ENCODE assay signal across 23 cellular contexts in genomic region chr20:6766433-6766832, GRCh38. TPM values are rescaled to one million over a fixed set of nuclear protein-coding genes. Genes with fewer than 3 reads are reported as not detected.
A peak's percentile ranks its signal among the peaks of the same experiment; 100 is the strongest.
DNase-seq lines count a peak whose midpoint lies in the region; ATAC-seq, FAIRE-seq and TF ChIP-seq lines count a peak whose summit lies in the region.
"Had no signal": no experiment of that assay in that cellular context is flagged by ENCODE, and none has a peak within 500 bp of the region (broad histone marks: within the 10 kb centered on the region; RNA-seq: fewer than 3 reads in every experiment).

No MANE protein-coding gene starts in this region.

- H4K20me1 ChIP-seq in keratinocyte (ENCODE audit: control insufficient read depth, extremely low read depth, insufficient read depth, low read length), result no peaks in the 10 kb centered on the region

- H3K4me3 ChIP-seq in keratinocyte (ENCODE audit: control insufficient read depth in 2 of 3, extremely low read depth in 1 of 3, insufficient read depth in 2 of 3, low read depth in 1 of 3, low read length in 3 of 3), result no peak overlapping the region

- POLR2A ChIA-PET in RWPE1 (lab: Yijun Ruan, JAX; ENCODE audit: low non-redundant PET), result no interaction called here

- H3K27ac ChIP-seq in 22Rv1, result peak overlapping the region; percentile 60
- H3K27ac ChIP-seq in RWPE1, result peak overlapping the region; percentile 64
- no peak overlapping the region for H3K27ac ChIP-seq in keratinocyte (ENCODE audit: control insufficient read depth, insufficient read depth, low read length)

- CTCF ChIA-PET in RWPE1 (lab: Yijun Ruan, JAX), result interaction anchor here (0.5 to 1.9 kb wide), 9 partner anchors 106 to 1158 kb away, joined by 3 to 7 read pairs (median 4); no protein-coding TSS in a partner anchor

- H3K4me1 Mint-ChIP-seq in progenitor cell of endocrine pancreas (ENCODE audit: low read depth) (peaks cover 20% of the 10 kb centered on the region), T-helper 17 cell (peaks cover 10% of the 10 kb centered on the region)

- no peaks in the 10 kb centered on the region for H3K9me3 Mint-ChIP-seq in progenitor cell of endocrine pancreas (ENCODE audit: low read depth)
- H3K9me3 Mint-ChIP-seq: activated naive CD4-positive, alpha-beta T cell treated with anti-CD3 and anti-CD28 coated beads, Interleukin-2, amount 50 U/mL, for 72 hours; activated T-cell treated with anti-CD3 and anti-CD28 coated beads, Interleukin-2, amount 50 U/mL, for 72 hours; T-helper 2 cell treated with Interferon-gamma antibody and Interleukin-4, amounts not matched to agents 5 μg/mL and 100 μg/mL, for 36 hours had no signal

- H3K27ac Mint-ChIP-seq in progenitor cell of endocrine pancreas (peak overlapping the region; percentile 52), T-helper 17 cell (no peak overlapping the region)
- H3K27ac Mint-ChIP-seq: activated CD8-positive, alpha-beta T cell treated with anti-CD3 and anti-CD28 coated beads, Interleukin-2, amount 10 ng/mL, durations not matched to agents 7 days and 5 days; activated naive CD4-positive, alpha-beta T cell treated with anti-CD3 and anti-CD28 coated beads, Interleukin-2, amount 50 U/mL, for 72 hours; activated T-cell treated with anti-CD3 and anti-CD28 coated beads, Interleukin-2, amount 50 U/mL, for 72 hours; T-helper 2 cell treated with Interferon-gamma antibody and Interleukin-4, amounts not matched to agents 5 μg/mL and 100 μg/mL, for 36 hours had no signal

- H3K36me3 Mint-ChIP-seq in progenitor cell of endocrine pancreas (ENCODE audit: insufficient read depth), result no peaks in the 10 kb centered on the region
- no peaks in the 10 kb centered on the region for H3K36me3 Mint-ChIP-seq in T-helper 17 cell (ENCODE audit: low read depth)
- H3K36me3 Mint-ChIP-seq: activated naive CD4-positive, alpha-beta T cell treated with anti-CD3 and anti-CD28 coated beads, Interleukin-2, amount 50 U/mL, for 72 hours had no signal

- dilution Hi-C loops in keratinocyte (cut with MboI; ENCODE audit: extremely low pct_ligation_motif_present, low sequenced_read_pairs), result no loop called here

- no peak overlapping the region for H3K9ac ChIP-seq in keratinocyte (ENCODE audit: control insufficient read depth, extremely low read depth, insufficient read depth, low read length)

- DNase-seq in RWPE1 (ENCODE audit: low spot score) (no peak), keratinocyte (ENCODE audit: low read depth, low spot score) (no peak), progenitor cell of endocrine pancreas (ENCODE audit: low spot score, unreplicated experiment) (no peak), T-helper 17 cell (no peak), NCI-H526 treated with DMSO at 0.1 percent for 48 hours (lab: John Stamatoyannopoulos, UW) (no peak)
- DNase-seq: activated CD4-positive, CD25-positive, alpha-beta regulatory T cell; activated CD8-positive, alpha-beta T cell treated with anti-CD3 and anti-CD28 coated beads, Interleukin-2, amount 10 ng/mL, durations not matched to agents 7 days and 5 days; activated T-cell treated with anti-CD3 and anti-CD28 coated beads, Interleukin-2, amount 50 U/mL, for 72 hours; GDM1; KBM-7; NCI-H1694; NCI-H82; occipital lobe; stimulated activated CD4-positive, alpha-beta T cell treated with anti-CD3 and anti-CD28 coated beads, Interleukin-1b, Interleukin-23, amount 100 ng/mL, for 48 hours; stimulated activated naive CD4-positive, alpha-beta T cell treated with Interleukin-2 at 50 U/mL for 16 hours; trophoblast cell had no signal

- peak overlapping the region; percentile 54 for H3K4me3 Mint-ChIP-seq in progenitor cell of endocrine pancreas (ENCODE audit: low read depth)
- no peak overlapping the region for H3K4me3 Mint-ChIP-seq in T-helper 17 cell

- no peaks in the 10 kb centered on the region for H3K9me3 ChIP-seq in keratinocyte (ENCODE audit: control insufficient read depth, low read depth, low read length)
- no peaks in the 10 kb centered on the region for H3K9me3 ChIP-seq in T-helper 17 cell (ENCODE audit: control insufficient read depth, low read length, poor library complexity, severe bottlenecking)

- peaks cover 8% of the 10 kb centered on the region for H3K27me3 Mint-ChIP-seq in progenitor cell of endocrine pancreas
- peaks cover 49% of the 10 kb centered on the region for H3K27me3 Mint-ChIP-seq in T-helper 17 cell

- peaks cover 19% of the 10 kb centered on the region for H3K79me2 ChIP-seq in keratinocyte (ENCODE audit: control insufficient read depth, insufficient read depth, low read length)

- H2AFZ ChIP-seq in keratinocyte (ENCODE audit: control insufficient read depth, low read length), result peak overlapping the region; percentile 27

- H3K4me2 ChIP-seq in keratinocyte (ENCODE audit: control insufficient read depth, extremely low read depth, insufficient read depth, low read depth, low read length), result no peak overlapping the region

- H3K27me3 ChIP-seq in keratinocyte (ENCODE audit: control insufficient read depth, extremely low read depth, insufficient read depth, low read length), result no peaks in the 10 kb centered on the region

- peaks cover 17% of the 10 kb centered on the region for H3K4me1 ChIP-seq in keratinocyte (ENCODE audit: control insufficient read depth, extremely low read depth, insufficient read depth, low read length)

- TF ChIP-seq CTCF in 22Rv1 (IDR thresholded peaks at IDR 0.05), result no peak
- no peak for TF ChIP-seq CTCF in RWPE1 (conservative IDR thresholded peaks at IDR 0.05; ENCODE audit: low read depth)
- no peak for TF ChIP-seq CTCF in keratinocyte (optimal IDR thresholded peaks at IDR 0.05 in 1 of 3, IDR thresholded peaks at IDR 0.05 in 1 of 3, conservative IDR thresholded peaks at IDR 0.05 in 1 of 3; ENCODE audit: extremely low read depth in 1 of 3, insufficient read depth in 2 of 3, low read length in 3 of 3)
- no peak for TF ChIP-seq CTCF in progenitor cell of endocrine pancreas (IDR thresholded peaks at IDR 0.05; ENCODE audit: unreplicated experiment)

- no peak for FAIRE-seq in keratinocyte (lab: Jason Lieb, UNC)
- FAIRE-seq: colon had no signal

- ATAC-seq in T-helper 17 cell (no peak), GM21786 (IDR thresholded peaks at IDR 0.05; ENCODE audit: unreplicated experiment) (no peak), GM21367 (IDR thresholded peaks at IDR 0.05; ENCODE audit: unreplicated experiment) (no peak)
- ATAC-seq: activated CD8-positive, alpha-beta T cell treated with anti-CD3 and anti-CD28 coated beads, Interleukin-2, amount 10 ng/mL, durations not matched to agents 7 days and 5 days; activated naive CD4-positive, alpha-beta T cell treated with anti-CD3 and anti-CD28 coated beads, Interleukin-2, amount 50 U/mL, for 72 hours; activated T-cell treated with anti-CD3 and anti-CD28 coated beads, Interleukin-2, amount 50 U/mL, for 72 hours had no signal

- H3K36me3 ChIP-seq in keratinocyte (ENCODE audit: control insufficient read depth in 2 of 2, extremely low read depth in 1 of 2, insufficient read depth in 2 of 2, low read length in 2 of 2), result no peaks in the 10 kb centered on the region

- H3K9me1 ChIP-seq in keratinocyte (ENCODE audit: control insufficient read depth, extremely low read depth, insufficient read depth, low read length), result no peaks in the 10 kb centered on the region

RNA-seq across cellular contexts. Expression of gene BMP2, which starts 1.1 kb away (rescaled TPM):
- 3.4 to 5.0 TPM (median 3.6 TPM) in 3 replicates for polyA plus RNA-seq in keratinocyte
- polyA plus RNA-seq in keratinocyte (2011; ENCODE audit: low read depth), result 3.2 TPM
- polyA plus RNA-seq in keratinocyte (2011; cell fraction: cytosol; rRNA removed), result 2.8 and 3.6 TPM in 2 replicates
- polyA plus RNA-seq in keratinocyte (2011; cell fraction: nucleus; rRNA removed), result 6.9 and 7.1 TPM in 2 replicates
- polyA plus RNA-seq in keratinocyte (2012; ENCODE audit: low replicate concordance), result 5.1 and 10.6 TPM in 2 replicates
- 2.7 to 3.9 TPM (median 3.7 TPM) in 3 replicates for polyA minus RNA-seq in keratinocyte
- polyA minus RNA-seq in keratinocyte (2011; cell fraction: cytosol; rRNA and poly(A)+ RNA removed), result 6.3 TPM
- 7.6 and 10.5 TPM in 2 replicates for polyA minus RNA-seq in keratinocyte (2011; cell fraction: nucleus; rRNA and poly(A)+ RNA removed)
- total RNA-seq in progenitor cell of endocrine pancreas (17.6 and 21.1 TPM in 2 replicates), T-helper 17 cell (under 1 TPM in 1 of 2 donors, not detected in 1; 0.07 TPM)
- total RNA-seq: A673; activated CD8-positive, alpha-beta T cell treated with anti-CD3 and anti-CD28 coated beads, Interleukin-2, amount 10 ng/mL, durations not matched to agents 7 days and 5 days; activated naive CD4-positive, alpha-beta T cell treated with anti-CD3 and anti-CD28 coated beads, Interleukin-2, amount 50 U/mL, for 72 hours; activated T-cell treated with anti-CD3 and anti-CD28 coated beads, Interleukin-2, amount 50 U/mL, for 72 hours had no signal

Comparison
In these comparisons a context has a peak if more than half of its experiments do, and no peak if none do; other contexts are left out.
1. RNA of gene BMP2, which starts 1.1 kb away (total RNA-seq): 17.6 to 21.1 TPM in progenitor cell of endocrine pancreas; 0.07 TPM in T-helper 17 cell; every median in the first group is over 10 times any median in the second.